36 cellular contexts compared by ENCODE assay signal in the genomic region with DNA sequence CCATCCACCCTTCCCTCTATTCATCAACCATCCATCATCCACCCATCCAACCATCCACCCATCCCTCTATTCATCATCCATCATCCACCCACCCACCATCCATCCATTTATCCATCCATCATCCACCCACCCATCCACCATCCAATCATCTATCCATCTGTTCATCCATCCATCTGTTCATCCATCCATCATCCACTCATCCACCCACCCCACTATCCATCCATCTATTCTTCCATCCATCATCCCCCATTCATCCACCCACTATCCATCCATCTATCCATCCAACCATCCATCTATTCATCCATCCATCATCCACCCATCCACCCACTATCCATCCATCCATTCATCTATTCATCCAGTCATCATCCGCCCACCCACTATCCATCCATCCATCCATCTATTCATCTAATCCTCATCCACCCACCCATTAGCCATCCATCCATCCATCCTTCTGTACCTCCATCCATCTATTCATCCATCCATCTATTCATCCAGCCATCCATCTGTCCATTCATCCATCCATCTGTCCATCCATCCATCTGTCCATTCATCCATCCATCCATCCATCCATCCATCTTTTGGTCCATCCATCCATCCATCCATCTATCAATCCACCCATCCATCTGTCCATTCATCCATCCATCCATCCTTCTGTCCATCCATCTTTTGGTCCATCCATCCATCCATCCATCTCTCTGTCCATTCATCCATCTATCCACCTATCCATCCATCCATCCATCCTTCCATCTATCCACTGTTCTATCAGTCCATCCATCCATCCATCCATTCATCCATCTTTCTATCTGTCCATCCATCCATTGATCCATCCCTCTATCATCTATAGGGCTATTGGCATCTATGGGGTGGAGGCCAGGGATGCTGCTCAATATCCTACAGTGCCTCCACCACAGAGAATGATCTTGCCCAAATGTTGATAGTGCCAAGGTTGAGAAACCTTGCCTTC.
"Had no signal": no experiment of that assay in that cellular context is flagged by ENCODE, and none has a peak within 500 bp of the region (broad histone marks: within the 10 kb centered on the region; RNA-seq: fewer than 3 reads in every experiment).

No MANE protein-coding gene starts in this region.

- DNase-seq: activated B cell treated with CpG ODN at 0.5 μM for 24 hours; activated CD4-positive, alpha-beta memory T cell treated with anti-CD3 and anti-CD28 coated beads for 36 hours; activated CD4-positive, alpha-beta T cell treated with anti-CD3 and anti-CD28 coated beads for 48 hours; activated CD4-positive, alpha-beta T cell treated with anti-CD3 and anti-CD28 coated beads, Interleukin-2, amount 50 U/mL, for 1 hour; activated CD8-positive, alpha-beta memory T cell treated with anti-CD3 and anti-CD28 coated beads, Interleukin-2, amount 10 ng/mL, durations not matched to agents 7 days and 5 days; activated CD8-positive, alpha-beta memory T cell treated with anti-CD3 and anti-CD28 coated beads, Interleukin-2, amount 50 U/mL, for 4 hours; activated CD8-positive, alpha-beta T cell treated with anti-CD3 and anti-CD28 coated beads, Interleukin-2, amount 10 ng/mL, durations not matched to agents 7 days and 5 days; activated effector memory CD4-positive, alpha-beta T cell treated with anti-CD3 and anti-CD28 coated beads, Interleukin-2, amount 50 U/mL, for 16 hours; activated naive CD4-positive, alpha-beta T cell treated with anti-CD3 and anti-CD28 coated beads for 36 hours; activated naive CD8-positive, alpha-beta T cell treated with anti-CD3 and anti-CD28 coated beads, Interleukin-2, amount 10 ng/mL, durations not matched to agents 7 days and 5 days; activated T-cell treated with anti-CD3 and anti-CD28 coated beads, Interleukin-2, amount 50 U/mL, for 1 hour; activated T-cell treated with anti-CD3 and anti-CD28 coated beads, Interleukin-2, amount 50 U/mL, for 48 hours; amniotic stem cell; anterior cingulate cortex; brain microvascular endothelial cell; cortex of kidney; dermis blood vessel endothelial cell; effector CD4-positive, alpha-beta T cell; effector memory CD8-positive, alpha-beta T cell; esophagus squamous epithelium; foreskin melanocyte; head of caudate nucleus; T-helper 17 cell; T1000; WERI-Rb-1 had no signal

- H3K36me3 Mint-ChIP-seq: activated CD8-positive, alpha-beta memory T cell treated with anti-CD3 and anti-CD28 coated beads, Interleukin-2, amount 10 ng/mL, durations not matched to agents 7 days and 5 days; activated naive CD8-positive, alpha-beta T cell treated with anti-CD3 and anti-CD28 coated beads, Interleukin-2, amount 10 ng/mL, durations not matched to agents 7 days and 5 days had no signal

- H3K4me3 Mint-ChIP-seq: activated B cell treated with CpG ODN at 0.5 μM for 24 hours; activated CD4-positive, alpha-beta memory T cell treated with anti-CD3 and anti-CD28 coated beads for 36 hours; activated CD8-positive, alpha-beta memory T cell treated with anti-CD3 and anti-CD28 coated beads, Interleukin-2, amount 10 ng/mL, durations not matched to agents 7 days and 5 days; activated CD8-positive, alpha-beta T cell treated with anti-CD3 and anti-CD28 coated beads, Interleukin-2, amount 10 ng/mL, durations not matched to agents 7 days and 5 days; activated naive CD4-positive, alpha-beta T cell treated with anti-CD3 and anti-CD28 coated beads for 36 hours; activated naive CD4-positive, alpha-beta T cell treated with anti-CD3 and anti-CD28 coated beads, Interleukin-2, amount 50 U/mL, for 24 hours; activated naive CD8-positive, alpha-beta T cell treated with anti-CD3 and anti-CD28 coated beads, Interleukin-2, amount 10 ng/mL, durations not matched to agents 7 days and 5 days; activated T-helper 1 cell treated with anti-CD3 and anti-CD28 coated beads, Interleukin-12 subunit alpha, Interleukin-12 subunit beta, Interleukin-2, Interleukin-4 antibody, amounts not matched to agents 30 ng/mL and 10 ng/mL and 1 ng/mL, durations not matched to agents 14 hours and 24 hours and 36 hours; central memory CD8-positive, alpha-beta T cell; effector memory CD8-positive, alpha-beta T cell; T-helper 17 cell; T-helper 2 cell treated with Interferon-gamma antibody and Interleukin-4, amounts not matched to agents 5 μg/mL and 100 μg/mL, for 36 hours had no signal

- H3K36me3 ChIP-seq: brain microvascular endothelial cell, esophagus squamous epithelium, gastroesophageal sphincter, WERI-Rb-1 had no signal

- H3K27ac Mint-ChIP-seq: activated B cell treated with CpG ODN at 0.5 μM for 24 hours; activated CD4-positive, alpha-beta memory T cell treated with anti-CD3 and anti-CD28 coated beads for 36 hours; activated CD8-positive, alpha-beta memory T cell treated with anti-CD3 and anti-CD28 coated beads, Interleukin-2, amount 10 ng/mL, durations not matched to agents 7 days and 5 days; activated CD8-positive, alpha-beta T cell treated with anti-CD3 and anti-CD28 coated beads, Interleukin-2, amount 10 ng/mL, durations not matched to agents 7 days and 5 days; activated naive CD4-positive, alpha-beta T cell treated with anti-CD3 and anti-CD28 coated beads for 36 hours; activated naive CD4-positive, alpha-beta T cell treated with anti-CD3 and anti-CD28 coated beads, Interleukin-2, amount 50 U/mL, for 24 hours; activated naive CD8-positive, alpha-beta T cell treated with anti-CD3 and anti-CD28 coated beads, Interleukin-2, amount 10 ng/mL, durations not matched to agents 7 days and 5 days; activated T-helper 1 cell treated with anti-CD3 and anti-CD28 coated beads, Interleukin-12 subunit alpha, Interleukin-12 subunit beta, Interleukin-2, Interleukin-4 antibody, amounts not matched to agents 30 ng/mL and 10 ng/mL and 1 ng/mL, durations not matched to agents 14 hours and 24 hours and 36 hours; activated T-helper 2 cell treated with anti-CD3 and anti-CD28 coated beads, Interferon-gamma antibody, Interleukin-2, Interleukin-4, amounts not matched to agents 10 μg/mL and 5 μg/mL and 100 μg/mL, durations not matched to agents 14 hours and 24 hours and 36 hours; effector memory CD8-positive, alpha-beta T cell; T-helper 17 cell; T-helper 2 cell treated with Interferon-gamma antibody and Interleukin-4, amounts not matched to agents 5 μg/mL and 100 μg/mL, for 36 hours had no signal

- H3K27ac ChIP-seq: brain microvascular endothelial cell, epithelial cell of prostate, esophagus squamous epithelium, gastroesophageal sphincter, WERI-Rb-1 had no signal

- H3K4me3 ChIP-seq: esophagus squamous epithelium, gastroesophageal sphincter had no signal

- FAIRE-seq: astrocyte, colon, endothelial cell of umbilical vein had no signal

- H3K27me3 ChIP-seq: brain microvascular endothelial cell had no signal

- H3K4me1 Mint-ChIP-seq: activated B cell treated with CpG ODN at 0.5 μM for 24 hours; activated CD8-positive, alpha-beta memory T cell treated with anti-CD3 and anti-CD28 coated beads, Interleukin-2, amount 10 ng/mL, durations not matched to agents 7 days and 5 days; activated naive CD4-positive, alpha-beta T cell treated with anti-CD3 and anti-CD28 coated beads, Interleukin-2, amount 50 U/mL, for 24 hours; activated naive CD8-positive, alpha-beta T cell treated with anti-CD3 and anti-CD28 coated beads, Interleukin-2, amount 10 ng/mL, durations not matched to agents 7 days and 5 days; central memory CD8-positive, alpha-beta T cell; T-helper 17 cell had no signal

- H3K4me1 ChIP-seq: esophagus squamous epithelium, gastroesophageal sphincter had no signal

- ATAC-seq: activated CD4-positive, CD25-positive, alpha-beta regulatory T cell treated with anti-CD3 and anti-CD28 coated beads, Interleukin-2, amount 50 U/mL, for 24 hours; activated CD8-positive, alpha-beta memory T cell treated with anti-CD3 and anti-CD28 coated beads, Interleukin-2, amount 10 ng/mL, durations not matched to agents 7 days and 5 days; activated CD8-positive, alpha-beta T cell treated with anti-CD3 and anti-CD28 coated beads, Interleukin-2, amount 10 ng/mL, durations not matched to agents 7 days and 5 days; effector memory CD8-positive, alpha-beta T cell; gastroesophageal sphincter; T-helper 17 cell had no signal

- H3K9me3 ChIP-seq: esophagus squamous epithelium had no signal
